ENCODE assay signal across 8 cellular contexts in the genomic region with DNA sequence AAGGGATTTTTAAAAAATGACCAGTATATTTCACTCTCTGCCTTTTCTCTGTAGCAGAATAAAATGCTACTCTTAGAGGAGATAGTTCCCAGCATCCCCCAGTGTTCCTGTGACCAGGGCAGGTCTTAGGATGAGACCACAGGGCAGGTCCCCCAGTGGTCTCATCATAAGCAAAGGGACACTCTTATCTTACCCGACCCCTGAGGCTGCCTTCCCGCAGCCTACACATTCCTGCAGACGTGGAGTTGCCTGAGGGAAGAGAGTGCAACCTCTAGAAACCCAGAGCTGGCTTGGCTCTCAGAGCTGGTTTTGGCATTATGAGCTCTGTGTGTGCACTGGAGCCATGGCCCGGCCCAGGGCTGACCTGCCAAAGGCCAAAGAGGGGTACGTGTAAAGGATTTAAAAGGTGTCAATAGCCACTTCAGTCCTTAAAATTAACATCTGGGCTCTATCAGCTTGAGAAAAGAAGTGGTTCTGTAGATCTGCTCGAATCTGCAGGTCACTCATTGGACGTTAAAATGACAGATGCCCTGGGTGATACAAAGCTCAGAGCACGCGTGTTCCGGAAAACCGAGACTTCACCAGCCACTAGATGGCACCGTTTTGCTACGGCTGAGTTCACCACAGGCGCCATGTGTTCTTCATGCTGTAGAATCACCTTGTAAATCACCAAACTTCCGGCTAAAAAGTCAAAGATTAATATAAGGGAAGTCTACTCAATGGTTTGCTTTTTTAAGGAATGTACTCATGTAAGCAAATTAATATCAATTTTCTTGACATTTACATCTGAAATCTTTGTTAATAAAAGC.
A peak's percentile ranks its signal among the peaks of the same experiment; 100 is the strongest.
DNase-seq lines count a peak whose midpoint lies in the region; ATAC-seq and TF ChIP-seq lines count a peak whose summit lies in the region.
"Not testable (repeated sequence)": the region's sequence is repeated elsewhere in the genome, so short reads cannot be mapped to it uniquely, and the experiment has no call there.

No MANE protein-coding gene starts in this region.

- not testable (repeated sequence) for H3K36me3 ChIP-seq in Panc1 (ENCODE audit: control insufficient read depth, insufficient read depth, low read length); right lobe of liver

- not testable (repeated sequence) for BruUV-seq in Panc1 (replicated peaks; lab: Mats Ljungman, UMichigan)

- not testable (repeated sequence) for H3K27ac ChIP-seq in Panc1 (ENCODE audit: low read length)
- peak overlapping the region in 2 of 3 donors; percentile 53 to 90 for H3K27ac ChIP-seq in right lobe of liver

- TF ChIP-seq CTCF in Panc1 (IDR thresholded peaks at IDR 0.05), result not testable (repeated sequence)
- TF ChIP-seq CTCF in right lobe of liver (IDR thresholded peaks at IDR 0.05), result peak in 3 of 4 donors; percentile 17 to 34 (median 32)

- peak; percentile 30 for DNase-seq in DMS53 treated with DMSO at 0.1 percent for 48 hours (lab: John Stamatoyannopoulos, UW; ENCODE audit: unreplicated experiment)
- peak; percentile 2 for DNase-seq in LHCN-M2 (ENCODE audit: low read depth)
- peak; percentile 18 for DNase-seq in Panc1 (ENCODE audit: low read depth, low spot score)
- not testable (repeated sequence) for DNase-seq in activated T-cell treated with anti-CD3 and anti-CD28 coated beads, Interleukin-2, amount 50 U/mL, for 4 hours; right lobe of liver
- peak; percentile 55 to 62 for DNase-seq in erythroblast (lab: John Stamatoyannopoulos, UW)

- in situ Hi-C loops in Panc1 (cut with HindIII; ENCODE audit: low pct_unique_long_range_greater_than_20kb, low sequenced_read_pairs), result not testable (repeated sequence)

- ATAC-seq in GM21717 (IDR thresholded peaks at IDR 0.05; ENCODE audit: unreplicated experiment) (peak; percentile 67), Panc1 (peak; percentile 88), right lobe of liver (peak; percentile 67 to 77 (median 68))
- peak; percentile 75 to 76 for ATAC-seq in activated T-cell treated with anti-CD3 and anti-CD28 coated beads, Interleukin-2, amount 50 U/mL, for 4 hours
- ATAC-seq in stimulated activated memory B cell treated with anti-CD40 and anti-IgM and Interleukin-4, amounts not matched to agents 10 μg/mL and 1 μg/mL and 100 μg/mL, for 72 hours, result peak; percentile 78

- H3K27me3 ChIP-seq in Panc1 (ENCODE audit: control insufficient read depth, insufficient read depth, low read length); right lobe of liver: not testable (repeated sequence)

- H3K27me3 Mint-ChIP-seq in activated T-cell treated with anti-CD3 and anti-CD28 coated beads, Interleukin-2, amount 50 U/mL, for 4 hours (ENCODE audit: low read depth); stimulated activated memory B cell treated with anti-CD40 and anti-IgM and Interleukin-4, amounts not matched to agents 10 μg/mL and 1 μg/mL and 100 μg/mL, for 72 hours: not testable (repeated sequence)

- H3K27ac Mint-ChIP-seq in stimulated activated memory B cell treated with anti-CD40 and anti-IgM and Interleukin-4, amounts not matched to agents 10 μg/mL and 1 μg/mL and 100 μg/mL, for 72 hours, result not testable (repeated sequence)

- not testable (repeated sequence) for H3K4me3 Mint-ChIP-seq in activated T-cell treated with anti-CD3 and anti-CD28 coated beads, Interleukin-2, amount 50 U/mL, for 4 hours; stimulated activated memory B cell treated with anti-CD40 and anti-IgM and Interleukin-4, amounts not matched to agents 10 μg/mL and 1 μg/mL and 100 μg/mL, for 72 hours

- not testable (repeated sequence) for H3K9me3 ChIP-seq in Panc1 (ENCODE audit: control insufficient read depth, insufficient read depth, low read depth, low read length); right lobe of liver

- not testable (repeated sequence) for H3K4me1 ChIP-seq in Panc1 (ENCODE audit: control insufficient read depth, insufficient read depth, low read length)
- peaks cover 0 to 10% (median 2%) of the 10 kb centered on the region in 4 donors for H3K4me1 ChIP-seq in right lobe of liver

- H3K9me3 Mint-ChIP-seq in activated T-cell treated with anti-CD3 and anti-CD28 coated beads, Interleukin-2, amount 50 U/mL, for 4 hours; stimulated activated memory B cell treated with anti-CD40 and anti-IgM and Interleukin-4, amounts not matched to agents 10 μg/mL and 1 μg/mL and 100 μg/mL, for 72 hours: not testable (repeated sequence)

- not testable (repeated sequence) for H3K4me1 Mint-ChIP-seq in activated T-cell treated with anti-CD3 and anti-CD28 coated beads, Interleukin-2, amount 50 U/mL, for 4 hours (ENCODE audit: low read depth); stimulated activated memory B cell treated with anti-CD40 and anti-IgM and Interleukin-4, amounts not matched to agents 10 μg/mL and 1 μg/mL and 100 μg/mL, for 72 hours

- intact Hi-C loops in Panc1 (cut with micrococcal nuclease; ENCODE audit: unreplicated experiment); right lobe of liver (cut with DNase I): not testable (repeated sequence)

- WGBS in right lobe of liver (ENCODE audit: insufficient coverage, low coverage, low lambda C conversion rate, missing lambda C conversion rate), result 0% methylated on average over 3 of the region's 15 CpGs

- H3K4me3 ChIP-seq in Panc1 (ENCODE audit: low read depth in 2 of 2, low read length in 2 of 2); right lobe of liver: not testable (repeated sequence)

- CTCF ChIA-PET in Panc1 (lab: Charles Lee), result interaction anchor here (1.7 kb wide), 1 partner anchor 70 kb away, joined by 7 read pairs; no protein-coding TSS in a partner anchor

- POLR2A ChIA-PET in Panc1 (lab: Charles Lee), result not testable (repeated sequence)

- not testable (repeated sequence) for H3K36me3 Mint-ChIP-seq in activated T-cell treated with anti-CD3 and anti-CD28 coated beads, Interleukin-2, amount 50 U/mL, for 4 hours (ENCODE audit: insufficient read depth); stimulated activated memory B cell treated with anti-CD40 and anti-IgM and Interleukin-4, amounts not matched to agents 10 μg/mL and 1 μg/mL and 100 μg/mL, for 72 hours

- TF ChIP-seq POLR2A in erythroblast (IDR thresholded peaks at IDR 0.05; ENCODE audit: low read length); right lobe of liver (IDR thresholded peaks at IDR 0.05): not testable (repeated sequence)
